ENCODE assay signal across 6 cellular contexts in genomic region chr2:87229964-87230363, GRCh38.
DNase-seq lines count a peak whose midpoint lies in the region; ATAC-seq, FAIRE-seq and TF ChIP-seq lines count a peak whose summit lies in the region.
"Not testable (repeated sequence)": the region's sequence is repeated elsewhere in the genome, so short reads cannot be mapped to it uniquely, and the experiment has no call there.

No MANE protein-coding gene starts in this region.

- H3K36me3 Mint-ChIP-seq in T-helper 1 cell treated with Interleukin-12 subunit alpha and Interleukin-12 subunit beta and Interleukin-4 antibody, amounts not matched to agents 30 μg/mL and 1 μg/mL, for 36 hours (ENCODE audit: low read depth); activated CD4-positive, alpha-beta T cell treated with anti-CD3 and anti-CD28 coated beads, Interleukin-2, amount 10 ng/mL, durations not matched to agents 24 days and 14 days (ENCODE audit: low read depth); activated naive CD4-positive, alpha-beta T cell treated with anti-CD3 and anti-CD28 coated beads, Interleukin-2, amount 10 ng/mL, durations not matched to agents 7 days and 5 days; osteocyte (ENCODE audit: unreplicated experiment): not testable (repeated sequence)

- H3K9me3 ChIP-seq in DND-41 (ENCODE audit: insufficient read depth, low read length, severe bottlenecking); endothelial cell of umbilical vein (replicated peaks; ENCODE audit: control insufficient read depth, insufficient read depth, low read length): not testable (repeated sequence)

- CTCF ChIA-PET in activated naive CD4-positive, alpha-beta T cell treated with anti-CD3 and anti-CD28 coated beads, Interleukin-2, amount 10 ng/mL, durations not matched to agents 7 days and 5 days (lab: Charles Lee); endothelial cell of umbilical vein (lab: Charles Lee): not testable (repeated sequence)

- not testable (repeated sequence) for H3K4me2 ChIP-seq in DND-41 (ENCODE audit: insufficient read depth, low read length); endothelial cell of umbilical vein (ENCODE audit: insufficient read depth, low read length)

- not testable (repeated sequence) for H3K9me3 Mint-ChIP-seq in T-helper 1 cell treated with Interleukin-12 subunit alpha and Interleukin-12 subunit beta and Interleukin-4 antibody, amounts not matched to agents 30 μg/mL and 1 μg/mL, for 36 hours; activated CD4-positive, alpha-beta T cell treated with anti-CD3 and anti-CD28 coated beads, Interleukin-2, amount 10 ng/mL, durations not matched to agents 24 days and 14 days; activated naive CD4-positive, alpha-beta T cell treated with anti-CD3 and anti-CD28 coated beads, Interleukin-2, amount 10 ng/mL, durations not matched to agents 7 days and 5 days; osteocyte (ENCODE audit: unreplicated experiment)

- POLR2A ChIA-PET in endothelial cell of umbilical vein (lab: Charles Lee): not testable (repeated sequence)

- not testable (repeated sequence) for H3K9ac ChIP-seq in DND-41 (ENCODE audit: low read depth, low read length); endothelial cell of umbilical vein (replicated peaks; ENCODE audit: extremely low read depth, insufficient read depth, low read length)

- peak overlapping the region; percentile 55 for H3K27ac Mint-ChIP-seq in T-helper 1 cell treated with Interleukin-12 subunit alpha and Interleukin-12 subunit beta and Interleukin-4 antibody, amounts not matched to agents 30 μg/mL and 1 μg/mL, for 36 hours
- not testable (repeated sequence) for H3K27ac Mint-ChIP-seq in activated CD4-positive, alpha-beta T cell treated with anti-CD3 and anti-CD28 coated beads, Interleukin-2, amount 10 ng/mL, durations not matched to agents 24 days and 14 days
- peak overlapping the region; percentile 72 for H3K27ac Mint-ChIP-seq in activated naive CD4-positive, alpha-beta T cell treated with anti-CD3 and anti-CD28 coated beads, Interleukin-2, amount 10 ng/mL, durations not matched to agents 7 days and 5 days
- H3K27ac Mint-ChIP-seq in osteocyte (ENCODE audit: unreplicated experiment): peak overlapping the region; percentile 72

- not testable (repeated sequence) for TF ChIP-seq CTCF in DND-41 (IDR thresholded peaks at IDR 0.05; ENCODE audit: borderline replicate concordance, extremely low read depth, low read length, poor library complexity, severe bottlenecking); endothelial cell of umbilical vein (IDR thresholded peaks at IDR 0.05; ENCODE audit: extremely low read depth in 1 of 2, insufficient read depth in 1 of 2, low read depth in 1 of 2, low read length in 2 of 2); osteocyte (IDR thresholded peaks at IDR 0.05)

- dilution Hi-C loops in endothelial cell of umbilical vein (cut with MboI; ENCODE audit: extremely low pct_ligation_motif_present, low sequenced_read_pairs): not testable (repeated sequence)

- BruUV-seq in endothelial cell of umbilical vein (replicated peaks; lab: Mats Ljungman, UMichigan): not testable (repeated sequence)

- not testable (repeated sequence) for H2AFZ ChIP-seq in DND-41 (ENCODE audit: low read depth, low read length); endothelial cell of umbilical vein (ENCODE audit: low read depth, low read length)

- not testable (repeated sequence) for H3K9me1 ChIP-seq in endothelial cell of umbilical vein (replicated peaks; ENCODE audit: control insufficient read depth, extremely low read depth, insufficient read depth, low read length)

- H4K20me1 ChIP-seq in DND-41 (ENCODE audit: insufficient read depth, low read length); endothelial cell of umbilical vein (replicated peaks; ENCODE audit: control insufficient read depth, extremely low read depth, insufficient read depth, low read length): not testable (repeated sequence)

- not testable (repeated sequence) for H3K27ac ChIP-seq in DND-41 (ENCODE audit: low read length); endothelial cell of umbilical vein (ENCODE audit: insufficient read depth, low read depth, low read length)

- not testable (repeated sequence) for H3K4me3 Mint-ChIP-seq in T-helper 1 cell treated with Interleukin-12 subunit alpha and Interleukin-12 subunit beta and Interleukin-4 antibody, amounts not matched to agents 30 μg/mL and 1 μg/mL, for 36 hours; activated CD4-positive, alpha-beta T cell treated with anti-CD3 and anti-CD28 coated beads, Interleukin-2, amount 10 ng/mL, durations not matched to agents 24 days and 14 days; activated naive CD4-positive, alpha-beta T cell treated with anti-CD3 and anti-CD28 coated beads, Interleukin-2, amount 10 ng/mL, durations not matched to agents 7 days and 5 days; osteocyte (ENCODE audit: unreplicated experiment)

- peak; percentile 8 for FAIRE-seq in endothelial cell of umbilical vein (lab: Jason Lieb, UNC)

- H3K4me1 Mint-ChIP-seq in T-helper 1 cell treated with Interleukin-12 subunit alpha and Interleukin-12 subunit beta and Interleukin-4 antibody, amounts not matched to agents 30 μg/mL and 1 μg/mL, for 36 hours (ENCODE audit: low read depth); activated CD4-positive, alpha-beta T cell treated with anti-CD3 and anti-CD28 coated beads, Interleukin-2, amount 10 ng/mL, durations not matched to agents 24 days and 14 days; osteocyte (ENCODE audit: unreplicated experiment): not testable (repeated sequence)
- peaks cover 16% of the 10 kb centered on the region for H3K4me1 Mint-ChIP-seq in activated naive CD4-positive, alpha-beta T cell treated with anti-CD3 and anti-CD28 coated beads, Interleukin-2, amount 10 ng/mL, durations not matched to agents 7 days and 5 days

- not testable (repeated sequence) for TF ChIP-seq POLR2A in endothelial cell of umbilical vein (IDR thresholded peaks at IDR 0.05; ENCODE audit: low read depth, low read length)

- H3K79me2 ChIP-seq in DND-41 (ENCODE audit: insufficient read depth, low read length); endothelial cell of umbilical vein (ENCODE audit: control insufficient read depth, insufficient read depth, low read length): not testable (repeated sequence)

- not testable (repeated sequence) for H3K36me3 ChIP-seq in DND-41 (ENCODE audit: insufficient read depth, low read length); endothelial cell of umbilical vein (ENCODE audit: control insufficient read depth in 2 of 2, extremely low read depth in 1 of 2, insufficient read depth in 2 of 2, low read length in 2 of 2)

- intact Hi-C loops in activated CD4-positive, alpha-beta T cell treated with anti-CD3 and anti-CD28 coated beads, Interleukin-2, amount 10 ng/mL, durations not matched to agents 24 days and 14 days (cut with micrococcal nuclease); endothelial cell of umbilical vein (cut with micrococcal nuclease): not testable (repeated sequence)

- not testable (repeated sequence) for H3K27me3 Mint-ChIP-seq in T-helper 1 cell treated with Interleukin-12 subunit alpha and Interleukin-12 subunit beta and Interleukin-4 antibody, amounts not matched to agents 30 μg/mL and 1 μg/mL, for 36 hours (ENCODE audit: low read depth); activated CD4-positive, alpha-beta T cell treated with anti-CD3 and anti-CD28 coated beads, Interleukin-2, amount 10 ng/mL, durations not matched to agents 24 days and 14 days; activated naive CD4-positive, alpha-beta T cell treated with anti-CD3 and anti-CD28 coated beads, Interleukin-2, amount 10 ng/mL, durations not matched to agents 7 days and 5 days; osteocyte (ENCODE audit: unreplicated experiment)

- not testable (repeated sequence) for DNase-seq in DND-41; activated naive CD4-positive, alpha-beta T cell treated with anti-CD3 and anti-CD28 coated beads, Interleukin-2, amount 10 ng/mL, durations not matched to agents 7 days and 5 days; endothelial cell of umbilical vein (ENCODE audit: low read depth, low spot score); osteocyte (ENCODE audit: extremely low spot score, unreplicated experiment)
- peak; percentile 42 for DNase-seq in activated CD4-positive, alpha-beta T cell treated with anti-CD3 and anti-CD28 coated beads, Interleukin-2, amount 10 ng/mL, durations not matched to agents 24 days and 14 days

- peak; percentile 55; the same call in 2 of the 3 replicates for ATAC-seq in DND-41 (ENCODE audit: insufficient read depth, low read depth)

- not testable (repeated sequence) for H3K4me3 ChIP-seq in DND-41 (ENCODE audit: low read depth in 1 of 2, low read length in 2 of 2); endothelial cell of umbilical vein (replicated peaks in 1 of 3; ENCODE audit: insufficient read depth in 1 of 3, low read depth in 1 of 3, low read length in 3 of 3)

- H3K4me1 ChIP-seq in DND-41 (ENCODE audit: insufficient read depth, low read length); endothelial cell of umbilical vein (ENCODE audit: control insufficient read depth, extremely low read depth, insufficient read depth, low read length): not testable (repeated sequence)

- not testable (repeated sequence) for H3K27me3 ChIP-seq in DND-41 (ENCODE audit: insufficient read depth, low read length, poor library complexity); endothelial cell of umbilical vein (ENCODE audit: control insufficient read depth in 2 of 2, insufficient read depth in 2 of 2, low read length in 2 of 2)
